In genomic region chr15:101351736-101352135, GRCh38 we compare ENCODE assay signal across 29 cellular contexts.
"Had no signal": no experiment of that assay in that cellular context is flagged by ENCODE, and none has a peak within 500 bp of the region (broad histone marks: within the 10 kb centered on the region; RNA-seq: fewer than 3 reads in every experiment).

No MANE protein-coding gene starts in this region.

- H3K4me3 ChIP-seq: ascending aorta, breast epithelium, cardiac muscle cell, coronary artery, dorsolateral prefrontal cortex, gastrocnemius medialis, heart left ventricle had no signal

- DNase-seq: activated CD4-positive, alpha-beta memory T cell treated with anti-CD3 and anti-CD28 coated beads for 36 hours; activated CD4-positive, alpha-beta T cell treated with anti-CD3 and anti-CD28 coated beads for 36 hours; activated CD4-positive, alpha-beta T cell treated with anti-CD3 and anti-CD28 coated beads, Interleukin-2, amount 10 ng/mL, durations not matched to agents 24 days and 14 days; activated CD4-positive, CD25-positive, alpha-beta regulatory T cell; activated CD4-positive, CD25-positive, alpha-beta regulatory T cell treated with anti-CD3 and anti-CD28 coated beads, Interleukin-2, amount 50 U/mL, for 72 hours; activated CD8-positive, alpha-beta memory T cell treated with anti-CD3 and anti-CD28 coated beads, Interleukin-2, amount 10 ng/mL, durations not matched to agents 7 days and 5 days; activated CD8-positive, alpha-beta memory T cell treated with anti-CD3 and anti-CD28 coated beads, Interleukin-2, amount 50 U/mL, for 4 hours; activated CD8-positive, alpha-beta T cell treated with anti-CD3 and anti-CD28 coated beads, Interleukin-2, amount 10 ng/mL, durations not matched to agents 7 days and 5 days; activated gamma-delta T cell; activated naive CD4-positive, alpha-beta T cell; activated naive CD4-positive, alpha-beta T cell treated with anti-CD3 and anti-CD28 coated beads, Interleukin-2, amount 10 ng/mL, durations not matched to agents 7 days and 5 days; activated naive CD8-positive, alpha-beta T cell treated with anti-CD3 and anti-CD28 coated beads, Interleukin-2, amount 10 ng/mL, durations not matched to agents 7 days and 5 days; activated T-cell treated with anti-CD3 and anti-CD28 coated beads, Interleukin-2, amount 50 U/mL, for 24 hours; activated T-cell treated with anti-CD3 and anti-CD28 coated beads, Interleukin-2, amount 50 U/mL, for 72 hours; central memory CD4-positive, alpha-beta T cell; dorsolateral prefrontal cortex; effector memory CD4-positive, alpha-beta T cell; endodermal cell; foreskin keratinocyte; gastrocnemius medialis; glutamatergic neuron; heart left ventricle; T-helper 2 cell had no signal

- ATAC-seq: activated CD4-positive, alpha-beta T cell treated with anti-CD3 and anti-CD28 coated beads for 36 hours; activated CD8-positive, alpha-beta memory T cell treated with anti-CD3 and anti-CD28 coated beads, Interleukin-2, amount 10 ng/mL, durations not matched to agents 7 days and 5 days; activated CD8-positive, alpha-beta T cell treated with anti-CD3 and anti-CD28 coated beads, Interleukin-2, amount 10 ng/mL, durations not matched to agents 7 days and 5 days; activated naive CD4-positive, alpha-beta T cell treated with anti-CD3 and anti-CD28 coated beads, Interleukin-2, amount 50 U/mL, for 72 hours; activated T-cell treated with anti-CD3 and anti-CD28 coated beads, Interleukin-2, amount 50 U/mL, for 72 hours; esophagus mucosa; foreskin keratinocyte; gastrocnemius medialis; heart left ventricle had no signal
